15 cellular contexts compared by ENCODE assay signal in genomic region chr16:15038689-15039088, GRCh38. TPM values are rescaled to one million over a fixed set of nuclear protein-coding genes. Genes with fewer than 3 reads are reported as not detected.
DNase-seq lines count a peak whose midpoint lies in the region; ATAC-seq, FAIRE-seq and TF ChIP-seq lines count a peak whose summit lies in the region.
"Had no signal": no experiment of that assay in that cellular context is flagged by ENCODE, and none has a peak within 500 bp of the region (broad histone marks: within the 10 kb centered on the region; RNA-seq: fewer than 3 reads in every experiment).

No MANE protein-coding gene starts in this region.

- FAIRE-seq in HepG2 (lab: Jason Lieb, UNC): no peak
- FAIRE-seq: H54 had no signal

- no peak overlapping the region for H2BK12ac ChIP-seq in mesenchymal stem cell (ENCODE audit: low read length in 2 of 2)

- H3K4me2 ChIP-seq in HepG2 (ENCODE audit: low read depth, low read length): no peak overlapping the region
- no peak overlapping the region for H3K4me2 ChIP-seq in mesenchymal stem cell (ENCODE audit: low read length, poor library complexity, severe bottlenecking)

- no peak for TF ChIP-seq POLR2A in HepG2 (IDR thresholded peaks at IDR 0.05; ENCODE audit: insufficient read depth in 1 of 2, low read depth in 2 of 2, low read length in 2 of 2)
- TF ChIP-seq POLR2A in right lobe of liver (IDR thresholded peaks at IDR 0.05): no peak
- TF ChIP-seq POLR2A in thyroid gland (IDR thresholded peaks at IDR 0.05): no peak

- no peak overlapping the region for H3K18ac ChIP-seq in mesenchymal stem cell (ENCODE audit: low read depth in 1 of 2, low read length in 2 of 2)

- H3K27ac ChIP-seq in HepG2 (ENCODE audit: extremely low read length, insufficient read depth, low read length) (no peak overlapping the region), right lobe of liver (no peak overlapping the region), thyroid gland (no peak overlapping the region), mesenchymal stem cell (ENCODE audit: low read length, poor library complexity, severe bottlenecking) (no peak overlapping the region)
- H3K27ac ChIP-seq: GM23248 had no signal

- no peak overlapping the region for H3K4me3 Mint-ChIP-seq in T-helper 17 cell
- H3K4me3 Mint-ChIP-seq: B cell; CD4-positive, alpha-beta T cell; IgD-negative memory B cell had no signal

- TF ChIP-seq RAD21 in HepG2 (CRISPR knock-in tag; IDR thresholded peaks at IDR 0.05): no peak

- no peak overlapping the region for H3K14ac ChIP-seq in mesenchymal stem cell (ENCODE audit: low read length in 2 of 2)

- WGBS in HepG2 (ENCODE audit: low lambda C conversion rate): 96% methylated on average over 9 of the region's 9 CpGs
- WGBS in right lobe of liver (ENCODE audit: insufficient coverage, low coverage, low lambda C conversion rate, missing lambda C conversion rate): 81% methylated on average over 9 of the region's 9 CpGs
- 87 to 92% methylated on average over 7 to 9 of the region's 9 CpGs for WGBS in thyroid gland, 2 donors
- 93% methylated on average over 9 of the region's 9 CpGs for WGBS in mesenchymal stem cell

- no peak overlapping the region for H2BK15ac ChIP-seq in mesenchymal stem cell (ENCODE audit: low read depth, poor library complexity, severe bottlenecking)

- no peaks in the 10 kb centered on the region for H4K20me1 ChIP-seq in HepG2 (ENCODE audit: insufficient read depth, low read length)

- no TSS peak for BruUV-seq in HepG2 (replicated peaks; lab: Mats Ljungman, UMichigan)

- no peak overlapping the region for H4K8ac ChIP-seq in mesenchymal stem cell (ENCODE audit: low read length)

- no peak for DNase-seq in HepG2 (ENCODE audit: low spot score)
- DNase-seq in right lobe of liver: no peak
- no peak for DNase-seq in T-helper 17 cell
- DNase-seq in retinal pigment epithelial cell (ENCODE audit: low read depth): peak; percentile 46
- no peak for DNase-seq in HCEC 1CT
- no peak for DNase-seq in thyroid gland
- DNase-seq in mesenchymal stem cell: no peak
- DNase-seq: ACHN; C1 segment of cervical spinal cord; CD4-positive, alpha-beta T cell; GM23248; KG1 had no signal

- no peaks in the 10 kb centered on the region for H3K9me3 ChIP-seq in HepG2 (ENCODE audit: low read length)
- no peaks in the 10 kb centered on the region for H3K9me3 ChIP-seq in right lobe of liver
- no peaks in the 10 kb centered on the region for H3K9me3 ChIP-seq in T-helper 17 cell (ENCODE audit: control insufficient read depth, low read length, poor library complexity, severe bottlenecking)
- H3K9me3 ChIP-seq in thyroid gland: no peaks in the 10 kb centered on the region
- no peaks in the 10 kb centered on the region for H3K9me3 ChIP-seq in mesenchymal stem cell (ENCODE audit: control insufficient read depth, low read length)

- H4K91ac ChIP-seq in mesenchymal stem cell (ENCODE audit: low read length): no peak overlapping the region

- H2AK5ac ChIP-seq in mesenchymal stem cell (ENCODE audit: low read length, severe bottlenecking): no peak overlapping the region

- H2AFZ ChIP-seq in HepG2 (ENCODE audit: low read length) (no peak overlapping the region), mesenchymal stem cell (ENCODE audit: low read depth, low read length) (no peak overlapping the region)
- H2AFZ ChIP-seq: GM23248 had no signal

- no peaks in the 10 kb centered on the region for H3K4me1 Mint-ChIP-seq in T-helper 17 cell
- H3K4me1 Mint-ChIP-seq: B cell, IgD-negative memory B cell had no signal

- H3K4ac ChIP-seq in mesenchymal stem cell (ENCODE audit: low read depth in 1 of 2, low read length in 2 of 2): no peak overlapping the region

- no peaks in the 10 kb centered on the region for H3K79me2 ChIP-seq in HepG2 (ENCODE audit: insufficient read depth, low read length)

- no peak overlapping the region for H3K23ac ChIP-seq in mesenchymal stem cell (ENCODE audit: low read length in 2 of 2)

- ATAC-seq in HepG2 (no peak), right lobe of liver (no peak), T-helper 17 cell (no peak)

- H3K79me1 ChIP-seq in mesenchymal stem cell (replicated peaks; ENCODE audit: low read length, poor library complexity, severe bottlenecking): peaks cover 47% of the 10 kb centered on the region

- H3K4me3 ChIP-seq in HepG2 (replicated peaks in 1 of 3; ENCODE audit: insufficient read depth in 1 of 3, low read depth in 2 of 3, low read length in 3 of 3) (no peak overlapping the region), right lobe of liver (no peak overlapping the region), retinal pigment epithelial cell (ENCODE audit: low read length) (no peak overlapping the region), thyroid gland (replicated peaks in 1 of 3) (no peak overlapping the region), mesenchymal stem cell (ENCODE audit: insufficient read depth in 1 of 2, low read depth in 1 of 2, low read length in 2 of 2) (no peak overlapping the region)
- H3K4me3 ChIP-seq: GM23248 had no signal

- no peaks in the 10 kb centered on the region for H3K27me3 Mint-ChIP-seq in T-helper 17 cell
- H3K27me3 Mint-ChIP-seq: B cell; CD4-positive, alpha-beta T cell; IgD-negative memory B cell had no signal

- no peak overlapping the region for H2BK5ac ChIP-seq in mesenchymal stem cell (ENCODE audit: low read depth, low read length, poor library complexity, severe bottlenecking)

- POLR2A ChIA-PET in HepG2 (lab: Yijun Ruan, JAX): no interaction called here

- no peak overlapping the region for H3K9ac ChIP-seq in HepG2 (ENCODE audit: insufficient read depth, low read depth, low read length)
- H3K9ac ChIP-seq in mesenchymal stem cell (ENCODE audit: low read length): no peak overlapping the region
- H3K9ac ChIP-seq: GM23248 had no signal

- H3K36me3 Mint-ChIP-seq in T-helper 17 cell (ENCODE audit: low read depth): peaks cover 2% of the 10 kb centered on the region

- H3K27me3 ChIP-seq in HepG2 (ENCODE audit: control insufficient read depth in 1 of 2, insufficient read depth in 2 of 2, low read length in 2 of 2) (no peaks in the 10 kb centered on the region), right lobe of liver (no peaks in the 10 kb centered on the region), thyroid gland (no peaks in the 10 kb centered on the region), mesenchymal stem cell (ENCODE audit: control insufficient read depth in 1 of 2, insufficient read depth in 1 of 2, low read length in 2 of 2) (no peaks in the 10 kb centered on the region)

- TF ChIP-seq EP300 in HepG2 (IDR thresholded peaks at IDR 0.05; ENCODE audit: low read depth in 2 of 2, low read length in 2 of 2) (no peak), HepG2 (CRISPR knock-in tag; IDR thresholded peaks at IDR 0.05; ENCODE audit: borderline replicate concordance) (no peak)

- in situ Hi-C loops in HepG2 (cut with HindIII; ENCODE audit: extremely low pct_ligation_motif_present, low pct_unique_long_range_greater_than_20kb): no loop called here

- TF ChIP-seq CTCF in HepG2 (CRISPR knock-in tag; IDR thresholded peaks at IDR 0.05): no peak
- TF ChIP-seq CTCF in right lobe of liver (IDR thresholded peaks at IDR 0.05): no peak
- no peak for TF ChIP-seq CTCF in retinal pigment epithelial cell (conservative IDR thresholded peaks at IDR 0.05; ENCODE audit: low read depth, low read length)
- TF ChIP-seq CTCF in thyroid gland (IDR thresholded peaks at IDR 0.05): no peak

- no peak overlapping the region for H2BK120ac ChIP-seq in mesenchymal stem cell (ENCODE audit: low read depth, low read length)

- CTCF ChIA-PET in HepG2 (lab: Yijun Ruan, JAX; ENCODE audit: low intra/inter-chr PET ratio, low total read pairs): no interaction called here

- H3K36me3 ChIP-seq in HepG2 (replicated peaks in 1 of 2; ENCODE audit: control insufficient read depth in 1 of 2, insufficient read depth in 2 of 2, low read length in 2 of 2) (peaks cover 53 to 80% of the 10 kb centered on the region in 2 experiments), right lobe of liver (peaks cover 11 to 71% (median 37%) of the 10 kb centered on the region in 4 donors), thyroid gland (peaks cover 71% of the 10 kb centered on the region in 2 donors), mesenchymal stem cell (ENCODE audit: control insufficient read depth in 1 of 2, insufficient read depth in 2 of 2, low read depth in 1 of 2, low read length in 2 of 2) (peaks cover 62 to 84% of the 10 kb centered on the region in 2 experiments)

- intact Hi-C loops in HepG2 (cut with micrococcal nuclease; ENCODE audit: unreplicated experiment) (no loop called here), right lobe of liver (cut with DNase I) (no loop called here), thyroid gland (cut with DNase I) (no loop called here)

- peak overlapping the region; percentile 9 for H3K27ac Mint-ChIP-seq in T-helper 17 cell
- H3K27ac Mint-ChIP-seq: B cell; CD4-positive, alpha-beta T cell; IgD-negative memory B cell had no signal

- H3K4me1 ChIP-seq in HepG2 (ENCODE audit: insufficient read depth, low read length) (no peaks in the 10 kb centered on the region), right lobe of liver (peaks cover 0 to 15% (median 2%) of the 10 kb centered on the region in 4 donors), thyroid gland (peaks cover 0 to 7% of the 10 kb centered on the region in 2 donors), mesenchymal stem cell (ENCODE audit: control insufficient read depth, insufficient read depth, low read depth, low read length) (no peaks in the 10 kb centered on the region)

RNA-seq across cellular contexts. Expression of gene NTAN1, which starts 17.2 kb away (rescaled TPM):
- total RNA-seq in HepG2 (2016; rRNA removed; fragmentation: Illumina TruSeq; extraction: Trizol) (41.8 and 58.3 TPM in 2 replicates), right lobe of liver (10 to 100 TPM; 14.7 to 30.0 (median 16.8) TPM), T-helper 17 cell (10 to 100 TPM; 26.5 to 34.4 TPM), thyroid gland (10 to 100 TPM; 21.6 to 80.0 (median 40.6) TPM)
- 386 and 399 TPM in 2 replicates for total RNA-seq in HepG2 (2016; cell fraction: cytosol; rRNA removed; fragmentation: Illumina TruSeq; extraction: Trizol; ENCODE audit: low read depth)
- total RNA-seq in HepG2 (2016; cell fraction: insoluble cytoplasmic fraction; rRNA removed; fragmentation: Illumina TruSeq; extraction: Trizol): 38.1 and 61.2 TPM in 2 replicates
- total RNA-seq in HepG2 (2016; cell fraction: membrane; rRNA removed; fragmentation: Illumina TruSeq; extraction: Trizol): 288 and 302 TPM in 2 replicates
- 23.6 and 28.1 TPM in 2 replicates for total RNA-seq in HepG2 (2016; cell fraction: nucleus; rRNA removed; fragmentation: Illumina TruSeq; extraction: Trizol)
- 103 and 135 TPM in 2 replicates for polyA plus RNA-seq in HepG2 (2011; rRNA removed)
- 76.3 and 86.4 TPM in 2 replicates for polyA plus RNA-seq in HepG2 (2011; cell fraction: cytosol; rRNA removed)
- 51.6 and 57.1 TPM in 2 replicates for polyA plus RNA-seq in HepG2 (2011; cell fraction: nucleus; rRNA removed)
- 58.2 and 65.1 TPM in 2 replicates for polyA plus RNA-seq in HepG2 (2012)
- polyA plus RNA-seq in HepG2 (2016; cell fraction: cytosol; fragmentation: Illumina TruSeq; extraction: Trizol; ENCODE audit: low read depth): 580 and 583 TPM in 2 replicates
- 56.0 and 59.7 TPM in 2 replicates for polyA plus RNA-seq in HepG2 (2016; cell fraction: insoluble cytoplasmic fraction; fragmentation: Illumina TruSeq; extraction: Trizol; ENCODE audit: low read depth)
- 344 and 370 TPM in 2 replicates for polyA plus RNA-seq in HepG2 (2016; cell fraction: membrane; fragmentation: Illumina TruSeq; extraction: Trizol; ENCODE audit: low read depth)
- polyA plus RNA-seq in HepG2 (2016; cell fraction: nucleus; fragmentation: Illumina TruSeq; extraction: Trizol; ENCODE audit: insufficient read depth, low read depth): 59.0 and 59.9 TPM in 2 replicates
- 45.2 and 119 TPM in 2 replicates for polyA minus RNA-seq in HepG2 (2011; rRNA and poly(A)+ RNA removed; ENCODE audit: low replicate concordance)
- polyA minus RNA-seq in HepG2 (2011; cell fraction: cytosol; rRNA and poly(A)+ RNA removed): 55.7 and 63.7 TPM in 2 replicates
- 36.7 and 38.4 TPM in 2 replicates for polyA minus RNA-seq in HepG2 (2011; cell fraction: nucleus; rRNA and poly(A)+ RNA removed)
- polyA plus RNA-seq in mesenchymal stem cell (2013, experiment 1 of 2): 116 TPM
- polyA plus RNA-seq in mesenchymal stem cell (2013, experiment 2 of 2): 117 TPM

RNA-seq across cellular contexts. Expression of gene RRN3, which starts 55.4 kb away (rescaled TPM):
- total RNA-seq in HepG2 (2016; rRNA removed; fragmentation: Illumina TruSeq; extraction: Trizol): 67.0 and 101 TPM in 2 replicates
- total RNA-seq in HepG2 (2016; cell fraction: cytosol; rRNA removed; fragmentation: Illumina TruSeq; extraction: Trizol; ENCODE audit: low read depth): 4.5 and 7.2 TPM in 2 replicates
- 66.8 and 102 TPM in 2 replicates for total RNA-seq in HepG2 (2016; cell fraction: insoluble cytoplasmic fraction; rRNA removed; fragmentation: Illumina TruSeq; extraction: Trizol)
- 13.9 and 15.7 TPM in 2 replicates for total RNA-seq in HepG2 (2016; cell fraction: membrane; rRNA removed; fragmentation: Illumina TruSeq; extraction: Trizol)
- total RNA-seq in HepG2 (2016; cell fraction: nucleus; rRNA removed; fragmentation: Illumina TruSeq; extraction: Trizol): 48.4 and 52.4 TPM in 2 replicates
- polyA plus RNA-seq in HepG2 (2011; rRNA removed): 43.5 and 45.8 TPM in 2 replicates
- polyA plus RNA-seq in HepG2 (2011; cell fraction: cytosol; rRNA removed): 20.4 and 34.2 TPM in 2 replicates
- polyA plus RNA-seq in HepG2 (2011; cell fraction: nucleus; rRNA removed): 25.0 and 25.7 TPM in 2 replicates
- polyA plus RNA-seq in HepG2 (2012): 38.3 and 41.0 TPM in 2 replicates
- polyA plus RNA-seq in HepG2 (2016; cell fraction: cytosol; fragmentation: Illumina TruSeq; extraction: Trizol; ENCODE audit: low read depth): 1.9 and 2.1 TPM in 2 replicates
- 73.5 and 79.0 TPM in 2 replicates for polyA plus RNA-seq in HepG2 (2016; cell fraction: insoluble cytoplasmic fraction; fragmentation: Illumina TruSeq; extraction: Trizol; ENCODE audit: low read depth)
- polyA plus RNA-seq in HepG2 (2016; cell fraction: membrane; fragmentation: Illumina TruSeq; extraction: Trizol; ENCODE audit: low read depth): 5.8 and 6.6 TPM in 2 replicates
- 64.5 and 64.7 TPM in 2 replicates for polyA plus RNA-seq in HepG2 (2016; cell fraction: nucleus; fragmentation: Illumina TruSeq; extraction: Trizol; ENCODE audit: insufficient read depth, low read depth)
- polyA minus RNA-seq in HepG2 (2011; rRNA and poly(A)+ RNA removed; ENCODE audit: low replicate concordance): 42.6 and 47.9 TPM in 2 replicates
- polyA minus RNA-seq in HepG2 (2011; cell fraction: cytosol; rRNA and poly(A)+ RNA removed): 36.9 and 45.0 TPM in 2 replicates
- polyA minus RNA-seq in HepG2 (2011; cell fraction: nucleus; rRNA and poly(A)+ RNA removed): 42.0 and 45.3 TPM in 2 replicates
- total RNA-seq in right lobe of liver: 10 to 100 TPM; 13.0 to 20.4 (median 16.2) TPM
- 10 to 100 TPM; 32.9 to 37.2 TPM for total RNA-seq in T-helper 17 cell
- total RNA-seq in thyroid gland: 10 to 100 TPM; 27.7 to 31.8 (median 30.7) TPM
- polyA plus RNA-seq in mesenchymal stem cell (2013, experiment 1 of 2): 11.7 TPM
- polyA plus RNA-seq in mesenchymal stem cell (2013, experiment 2 of 2): 12.7 TPM
